ENCODE assay signal across 22 cellular contexts in the genomic region with DNA sequence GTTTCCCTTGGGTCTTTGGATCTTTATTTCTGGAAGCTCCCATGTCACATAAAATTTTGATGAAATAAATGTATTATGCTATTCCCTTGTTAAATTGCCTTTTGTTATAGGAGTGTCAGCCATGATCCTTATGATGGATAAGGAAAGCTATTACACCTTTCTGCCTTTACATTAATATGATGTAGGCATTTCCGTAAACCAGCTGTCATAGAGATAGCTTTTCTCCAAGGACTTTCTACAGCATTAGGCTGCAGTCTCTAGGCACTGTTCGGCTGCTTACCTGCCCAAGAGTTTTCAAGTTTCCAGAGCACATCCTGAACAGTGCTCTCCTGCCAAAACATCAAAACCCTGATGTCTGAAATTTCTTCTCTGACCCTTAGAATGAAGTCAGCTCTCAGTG.
DNase-seq lines count a peak whose midpoint lies in the region; ATAC-seq and TF ChIP-seq lines count a peak whose summit lies in the region.
"Had no signal": no experiment of that assay in that cellular context is flagged by ENCODE, and none has a peak within 500 bp of the region (broad histone marks: within the 10 kb centered on the region; RNA-seq: fewer than 3 reads in every experiment).

No MANE protein-coding gene starts in this region.

- no peaks in the 10 kb centered on the region for H3K27me3 ChIP-seq in RWPE2 (ENCODE audit: insufficient read depth, poor library complexity, severe bottlenecking)
- no peaks in the 10 kb centered on the region for H3K27me3 ChIP-seq in suprapubic skin
- H3K27me3 ChIP-seq: BLaER1, Peyer's patch, SJCRH30 had no signal

- no peaks in the 10 kb centered on the region for H3K9me3 Mint-ChIP-seq in Calu3 (ENCODE audit: low read depth, unreplicated experiment)
- no peaks in the 10 kb centered on the region for H3K9me3 Mint-ChIP-seq in osteocyte (ENCODE audit: unreplicated experiment)
- no peaks in the 10 kb centered on the region for H3K9me3 Mint-ChIP-seq in activated CD8-positive, alpha-beta T cell treated with anti-CD3 and anti-CD28 coated beads, Interleukin-2, amount 10 ng/mL, durations not matched to agents 7 days and 5 days (ENCODE audit: insufficient read depth)
- H3K9me3 Mint-ChIP-seq: CD4-positive, alpha-beta T cell; HFFc6 had no signal

- H3K27ac ChIP-seq in RWPE2 (ENCODE audit: poor library complexity, severe bottlenecking): peak overlapping the region; percentile 27
- peak overlapping the region; percentile 55 for H3K27ac ChIP-seq in mesodermal cell (ENCODE audit: low read depth, low read length, severe bottlenecking)
- no peak overlapping the region for H3K27ac ChIP-seq in suprapubic skin
- H3K27ac ChIP-seq: BLaER1, SJCRH30 had no signal

- POLR2A ChIA-PET in activated CD8-positive, alpha-beta T cell treated with anti-CD3 and anti-CD28 coated beads, Interleukin-2, amount 10 ng/mL, durations not matched to agents 7 days and 5 days (lab: Charles Lee): no interaction called here

- TF ChIP-seq POLR2A in suprapubic skin (IDR thresholded peaks at IDR 0.05): no peak

- H3K4me3 Mint-ChIP-seq in Calu3 (ENCODE audit: low read depth, unreplicated experiment) (no peak overlapping the region), osteocyte (ENCODE audit: unreplicated experiment) (no peak overlapping the region)
- no peak overlapping the region for H3K4me3 Mint-ChIP-seq in activated CD8-positive, alpha-beta T cell treated with anti-CD3 and anti-CD28 coated beads, Interleukin-2, amount 10 ng/mL, durations not matched to agents 7 days and 5 days
- H3K4me3 Mint-ChIP-seq: CD4-positive, alpha-beta T cell; HFFc6 had no signal

- WGBS in mesodermal cell (ENCODE audit: insufficient coverage in 2 of 2), 2 experiments: 100% methylated on average over 2 of the region's 2 CpGs
- WGBS in suprapubic skin: 98% methylated on average over 2 of the region's 2 CpGs

- TF ChIP-seq EP300 in suprapubic skin (IDR thresholded peaks at IDR 0.05): no peak

- H3K36me3 ChIP-seq in RWPE2 (ENCODE audit: low read depth): no peaks in the 10 kb centered on the region
- no peaks in the 10 kb centered on the region for H3K36me3 ChIP-seq in mesodermal cell (ENCODE audit: control insufficient read depth, insufficient read depth, low read length)
- H3K36me3 ChIP-seq in suprapubic skin: no peaks in the 10 kb centered on the region
- H3K36me3 ChIP-seq: BLaER1, Peyer's patch, SJCRH30 had no signal

- TF ChIP-seq CTCF in Calu3 (IDR thresholded peaks at IDR 0.05; ENCODE audit: unreplicated experiment): no peak
- no peak for TF ChIP-seq CTCF in RWPE2 (IDR thresholded peaks at IDR 0.05; ENCODE audit: poor library complexity, severe bottlenecking)
- TF ChIP-seq CTCF in osteocyte (IDR thresholded peaks at IDR 0.05): no peak
- TF ChIP-seq CTCF in suprapubic skin (IDR thresholded peaks at IDR 0.05): no peak

- H3K36me3 Mint-ChIP-seq in Calu3 (ENCODE audit: insufficient read depth, unreplicated experiment) (no peaks in the 10 kb centered on the region), osteocyte (ENCODE audit: unreplicated experiment) (no peaks in the 10 kb centered on the region)
- no peaks in the 10 kb centered on the region for H3K36me3 Mint-ChIP-seq in activated CD8-positive, alpha-beta T cell treated with anti-CD3 and anti-CD28 coated beads, Interleukin-2, amount 10 ng/mL, durations not matched to agents 7 days and 5 days (ENCODE audit: low read depth)

- H3K4me3 ChIP-seq in RWPE2 (ENCODE audit: severe bottlenecking) (no peak overlapping the region), mesodermal cell (ENCODE audit: extremely low read depth, insufficient read depth, low read length, poor library complexity, severe bottlenecking) (no peak overlapping the region), suprapubic skin (no peak overlapping the region)
- H3K4me3 ChIP-seq: BLaER1, K562, Peyer's patch, SJCRH30 had no signal

- CTCF ChIA-PET in Calu3 (lab: Charles Lee): interaction anchor here (1.6 kb wide), 1 partner anchor 25 kb away, joined by 6 read pairs; no protein-coding TSS in a partner anchor
- CTCF ChIA-PET in activated CD8-positive, alpha-beta T cell treated with anti-CD3 and anti-CD28 coated beads, Interleukin-2, amount 10 ng/mL, durations not matched to agents 7 days and 5 days (lab: Charles Lee): no interaction called here

- H3K4me1 Mint-ChIP-seq in Calu3 (ENCODE audit: low read depth, unreplicated experiment) (peaks cover 16% of the 10 kb centered on the region), osteocyte (ENCODE audit: unreplicated experiment) (peaks cover 36% of the 10 kb centered on the region)
- H3K4me1 Mint-ChIP-seq in activated CD8-positive, alpha-beta T cell treated with anti-CD3 and anti-CD28 coated beads, Interleukin-2, amount 10 ng/mL, durations not matched to agents 7 days and 5 days (ENCODE audit: low read depth): no peaks in the 10 kb centered on the region

- peak overlapping the region; percentile 4 for H3K27ac Mint-ChIP-seq in Calu3 (ENCODE audit: unreplicated experiment)
- peak overlapping the region; percentile 71 for H3K27ac Mint-ChIP-seq in osteocyte (ENCODE audit: unreplicated experiment)
- H3K27ac Mint-ChIP-seq in activated CD8-positive, alpha-beta T cell treated with anti-CD3 and anti-CD28 coated beads, Interleukin-2, amount 10 ng/mL, durations not matched to agents 7 days and 5 days: no peak overlapping the region
- H3K27ac Mint-ChIP-seq: CD4-positive, alpha-beta T cell; HFFc6 had no signal

- peak; percentile 18; the same call in 1 of the 3 replicates for ATAC-seq in RWPE2 (ENCODE audit: low read depth)
- ATAC-seq in HG02798 (IDR thresholded peaks at IDR 0.05; ENCODE audit: poor library complexity, unreplicated experiment): no peak
- no peak for ATAC-seq in activated CD8-positive, alpha-beta T cell treated with anti-CD3 and anti-CD28 coated beads, Interleukin-2, amount 10 ng/mL, durations not matched to agents 7 days and 5 days
- ATAC-seq: K562 had no signal

- no TSS peak for BruUV-seq in Calu3 (replicated peaks; lab: Mats Ljungman, UMichigan)

- H3K27me3 Mint-ChIP-seq in Calu3 (ENCODE audit: unreplicated experiment) (no peaks in the 10 kb centered on the region), osteocyte (ENCODE audit: unreplicated experiment) (no peaks in the 10 kb centered on the region)
- H3K27me3 Mint-ChIP-seq in activated CD8-positive, alpha-beta T cell treated with anti-CD3 and anti-CD28 coated beads, Interleukin-2, amount 10 ng/mL, durations not matched to agents 7 days and 5 days (ENCODE audit: low read depth): no peaks in the 10 kb centered on the region

- DNase-seq in Calu3: no peak
- no peak for DNase-seq in RWPE2 (ENCODE audit: low spot score)
- DNase-seq in osteocyte (ENCODE audit: extremely low spot score, unreplicated experiment): no peak
- no peak for DNase-seq in suprapubic skin (ENCODE audit: low spot score in 2 of 2)
- DNase-seq in activated CD8-positive, alpha-beta T cell treated with anti-CD3 and anti-CD28 coated beads, Interleukin-2, amount 10 ng/mL, durations not matched to agents 7 days and 5 days: no peak
- DNase-seq: CD4-positive, alpha-beta T cell; COR-L47; DND-41; H7; MM.1S; NCI-H1048; NCI-H1417 treated with DMSO at 0.1 percent for 48 hours; NCI-H187 treated with DMSO at 0.1 percent for 48 hours; NCI-H2227 treated with DMSO at 0.1 percent for 48 hours; NCI-H510A; Peyer's patch had no signal

- peaks cover 13% of the 10 kb centered on the region for H3K4me1 ChIP-seq in RWPE2 (ENCODE audit: insufficient read depth, poor library complexity, severe bottlenecking)
- peaks cover 10% of the 10 kb centered on the region for H3K4me1 ChIP-seq in mesodermal cell (ENCODE audit: control insufficient read depth, insufficient read depth, low read length, poor library complexity, severe bottlenecking)
- no peaks in the 10 kb centered on the region for H3K4me1 ChIP-seq in suprapubic skin
- H3K4me1 ChIP-seq: BLaER1, Peyer's patch had no signal

- H3K9me3 ChIP-seq in RWPE2 (ENCODE audit: severe bottlenecking) (no peaks in the 10 kb centered on the region), mesodermal cell (ENCODE audit: control insufficient read depth, low read length) (no peaks in the 10 kb centered on the region), suprapubic skin (no peaks in the 10 kb centered on the region)
- H3K9me3 ChIP-seq: BLaER1, Peyer's patch, SJCRH30 had no signal

- intact Hi-C loops in Calu3 (cut with micrococcal nuclease; ENCODE audit: unreplicated experiment): no loop called here
